In the genomic region with DNA sequence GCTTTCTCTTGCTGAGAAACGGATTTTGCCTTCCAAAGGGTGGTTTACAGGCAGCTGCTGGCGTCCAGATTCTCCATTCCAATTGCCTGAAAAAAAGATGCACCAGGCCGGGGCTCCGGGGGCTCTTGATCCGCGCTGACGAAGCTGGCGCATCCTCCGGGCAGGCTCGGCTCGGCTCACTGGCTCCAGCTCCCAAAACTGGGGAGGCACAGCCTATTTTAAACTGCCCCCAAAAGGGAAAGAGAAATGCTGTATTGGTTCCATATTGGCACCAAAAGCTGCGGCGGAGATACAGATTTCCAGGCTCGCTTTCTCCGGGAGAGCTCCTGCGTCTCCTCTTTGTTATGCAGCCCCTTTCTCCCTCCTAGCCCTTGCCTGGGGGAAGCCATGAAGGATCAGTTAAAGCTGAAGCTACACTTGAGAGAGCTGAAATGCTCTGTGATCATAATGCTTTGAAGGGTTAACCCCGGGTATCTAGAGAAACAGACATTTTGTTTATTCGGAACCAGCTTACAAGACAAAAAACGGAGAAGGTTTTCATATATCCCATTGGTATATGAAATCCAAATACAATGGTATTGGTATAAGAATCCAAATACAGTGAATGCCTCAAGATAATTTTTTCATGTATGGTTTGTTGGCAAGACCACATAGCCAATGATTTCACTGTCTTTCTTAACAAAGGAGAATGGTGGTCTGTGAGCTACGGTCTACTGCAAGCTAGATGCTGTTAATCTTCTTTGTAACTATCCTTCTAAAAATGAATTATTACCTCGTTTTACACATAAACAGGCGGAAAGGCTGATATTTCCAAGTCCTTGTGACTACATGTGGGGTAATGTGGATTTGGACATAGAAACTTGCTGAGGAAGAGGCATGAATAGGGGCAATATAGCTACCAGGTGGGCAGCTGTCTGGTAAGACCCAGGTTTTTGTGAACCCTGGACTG, we compare ENCODE assay signal across 8 cellular contexts. TPM values are rescaled to one million over a fixed set of nuclear protein-coding genes. Genes with fewer than 3 reads are reported as not detected.
A peak's percentile ranks its signal among the peaks of the same experiment; 100 is the strongest.
DNase-seq lines count a peak whose midpoint lies in the region; ATAC-seq and TF ChIP-seq lines count a peak whose summit lies in the region.

No MANE protein-coding gene starts in this region.

- no peaks in the 10 kb centered on the region for H3K27me3 Mint-ChIP-seq in activated naive CD8-positive, alpha-beta T cell

- peak overlapping the region; percentile 84 for H2AFZ ChIP-seq in osteoblast (ENCODE audit: low read length)

- 24 to 51% (median 39%) methylated on average over 19 to 22 of the region's 22 CpGs for WGBS in heart left ventricle, 4 donors

- POLR2A ChIA-PET in BJ (lab: Charles Lee) = no interaction called here

- H3K4me3 Mint-ChIP-seq in activated naive CD8-positive, alpha-beta T cell = peak overlapping the region; percentile 94

- H3K27ac Mint-ChIP-seq in activated naive CD8-positive, alpha-beta T cell = peak overlapping the region; percentile 75

- no peaks in the 10 kb centered on the region for H4K20me1 ChIP-seq in osteoblast (ENCODE audit: insufficient read depth, low read length)

- peak overlapping the region; percentile 25 for H3K4me3 ChIP-seq in BJ (ENCODE audit: low read depth, low read length)
- H3K4me3 ChIP-seq in heart left ventricle = peak overlapping the region in 11 of 12 donors; percentile 22 to 65 (median 55)
- H3K4me3 ChIP-seq in osteoblast (ENCODE audit: insufficient read depth, low read length) = peak overlapping the region; percentile 70

- peaks cover 16% of the 10 kb centered on the region for H3K36me3 Mint-ChIP-seq in activated naive CD8-positive, alpha-beta T cell

- TF ChIP-seq CTCF in BJ (IDR thresholded peaks at IDR 0.05; ENCODE audit: insufficient read depth, low read depth, low read length) (no peak), heart left ventricle (IDR thresholded peaks at IDR 0.05) (no peak), osteoblast (IDR thresholded peaks at IDR 0.05; ENCODE audit: extremely low read depth, low read depth, low read length) (no peak)

- ATAC-seq in GM19468 (IDR thresholded peaks at IDR 0.05; ENCODE audit: extremely low read depth, unreplicated experiment) = peak; percentile 37
- ATAC-seq in heart left ventricle = peak; percentile 35 to 63 (median 44)

- no peak for TF ChIP-seq POLR2A in heart left ventricle (IDR thresholded peaks at IDR 0.05)

- intact Hi-C loops in heart left ventricle (cut with DNase I) = no loop called here

- H3K36me3 ChIP-seq in BJ (ENCODE audit: control insufficient read depth, insufficient read depth, low read length) (no peaks in the 10 kb centered on the region), heart left ventricle (no peaks in the 10 kb centered on the region), osteoblast (ENCODE audit: insufficient read depth, low read length) (no peaks in the 10 kb centered on the region)

- peaks cover 58% of the 10 kb centered on the region for H3K4me1 Mint-ChIP-seq in activated naive CD8-positive, alpha-beta T cell (ENCODE audit: low read depth)

- H3K9me3 Mint-ChIP-seq in activated naive CD8-positive, alpha-beta T cell (ENCODE audit: low read depth) = no peaks in the 10 kb centered on the region

- peak overlapping the region; percentile 81 for H3K4me2 ChIP-seq in osteoblast (ENCODE audit: insufficient read depth, low read length)

- H3K79me2 ChIP-seq in osteoblast (ENCODE audit: insufficient read depth, low read length) = no peaks in the 10 kb centered on the region

- CTCF ChIA-PET in BJ (lab: Yijun Ruan, JAX) = interaction anchor here (0.5 to 2.0 kb wide), 10 partner anchors 11 to 222 kb away, joined by 3 to 13 read pairs (median 4); partner anchors contain the start of gene SLC9C1

- peak overlapping the region in 11 of 12 donors; percentile 34 to 77 (median 67) for H3K27ac ChIP-seq in heart left ventricle
- no peak overlapping the region for H3K27ac ChIP-seq in osteoblast (ENCODE audit: low read depth, low read length)

- H3K27me3 ChIP-seq in BJ (ENCODE audit: control insufficient read depth, insufficient read depth, low read length) (peaks cover 19% of the 10 kb centered on the region), heart left ventricle (peaks cover 0 to 9% (median 0%) of the 10 kb centered on the region in 9 donors), osteoblast (ENCODE audit: insufficient read depth, low read length) (peaks cover 46% of the 10 kb centered on the region)

- H3K9me3 ChIP-seq in heart left ventricle = no peaks in the 10 kb centered on the region
- no peaks in the 10 kb centered on the region for H3K9me3 ChIP-seq in osteoblast (ENCODE audit: low read depth, low read length)

- DNase-seq in BJ (ENCODE audit: low read depth) (no peak), NCI-H1092 (lab: John Stamatoyannopoulos, UW) (peak; percentile 69), heart left ventricle (peak in 2 of 5 donors; percentile 9 to 21), osteoblast (ENCODE audit: insufficient read length, low spot score, missing footprints) (no peak), mesenteric fat pad (ENCODE audit: low spot score) (no peak), AML-193 (lab: John Stamatoyannopoulos, UW) (no peak)

- peaks cover 0 to 11% (median 0%) of the 10 kb centered on the region in 12 donors for H3K4me1 ChIP-seq in heart left ventricle
- peaks cover 2% of the 10 kb centered on the region for H3K4me1 ChIP-seq in osteoblast (ENCODE audit: insufficient read depth, low read length)

RNA-seq across cellular contexts. Expression of gene CD200, which starts 0.7 kb away (rescaled TPM):
- polyA plus RNA-seq in BJ (2011; rRNA removed) (0.10 and 0.12 TPM in 2 replicates), heart left ventricle (under 1 TPM; 0.38 to 0.94 TPM)
- polyA minus RNA-seq in BJ (2011; rRNA and poly(A)+ RNA removed) = not detected in 2 replicates
- total RNA-seq in heart left ventricle (10 to 100 TPM in 1 of 9 donors, 1 to 10 TPM in 3, under 1 TPM in 5; 0.26 to 23.9 (median 0.81) TPM), osteoblast (1.5 and 3.3 TPM in 2 replicates), mesenteric fat pad (6.0 TPM)

RNA-seq across cellular contexts. Expression of gene SLC9C1, which starts 39.6 kb away (rescaled TPM):
- polyA plus RNA-seq in BJ (2011; rRNA removed) = not detected in 2 replicates
- polyA minus RNA-seq in BJ (2011; rRNA and poly(A)+ RNA removed) = not detected in 2 replicates
- total RNA-seq in heart left ventricle = 1 to 10 TPM in 7 of 9 donors, under 1 TPM in 2; 0.48 to 3.8 (median 1.4) TPM
- under 1 TPM; 0.11 to 0.15 TPM for polyA plus RNA-seq in heart left ventricle
- not detected in 2 replicates for total RNA-seq in osteoblast
- total RNA-seq in mesenteric fat pad = not detected
